1 cellular context compared by ENCODE assay signal in the genomic region with DNA sequence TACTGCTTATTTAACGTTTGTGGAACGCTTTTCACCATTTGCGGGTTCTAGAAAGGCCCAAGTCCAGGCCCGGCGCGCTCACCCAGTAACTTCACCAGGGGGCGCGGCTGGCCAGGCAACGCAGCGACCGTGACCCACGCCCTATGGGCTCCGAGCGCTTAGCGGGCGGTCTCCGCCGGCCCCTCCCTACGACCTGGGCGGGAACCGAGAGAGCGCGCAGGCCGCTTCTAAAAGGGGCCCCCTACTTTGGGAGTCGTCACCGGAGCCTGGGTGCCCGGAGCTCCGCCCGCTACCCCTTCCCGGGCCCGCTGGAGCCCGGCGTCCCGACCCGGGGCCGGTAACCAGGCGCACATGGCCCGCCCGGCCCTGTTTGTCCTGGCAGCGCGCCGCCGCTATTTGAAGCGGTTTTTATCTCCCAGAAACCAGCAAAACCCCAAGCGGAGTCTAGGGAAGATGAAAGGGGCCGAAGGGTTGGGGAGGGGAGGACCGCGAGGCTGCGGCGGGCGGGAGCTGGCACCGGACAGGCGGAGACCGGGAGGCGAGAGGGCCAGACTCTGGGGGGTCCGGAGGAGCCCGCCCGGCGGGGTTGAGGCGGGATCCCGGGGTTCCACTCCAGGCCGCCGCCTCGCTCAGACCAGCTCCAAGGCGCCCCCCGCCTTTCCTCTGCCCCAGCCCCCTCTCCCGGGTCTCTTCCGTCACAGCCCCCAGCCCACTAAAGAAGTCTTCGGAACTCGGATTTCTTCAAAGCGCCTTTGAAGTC.
TF ChIP-seq lines count a peak whose summit lies in the region.

No MANE protein-coding gene starts in this region.

TF ChIP-seq in IMR-90, 13 proteins besides CTCF, POLR2A, EP300 and RAD21:
- no peak for TF ChIP-seq BHLHE40 (IDR thresholded peaks at IDR 0.05; ENCODE audit: low read depth, low read length)
- TF ChIP-seq SMC3 (IDR thresholded peaks at IDR 0.05; ENCODE audit: low read depth, low read length) = peak; percentile 77
- TF ChIP-seq, protein P1, sequence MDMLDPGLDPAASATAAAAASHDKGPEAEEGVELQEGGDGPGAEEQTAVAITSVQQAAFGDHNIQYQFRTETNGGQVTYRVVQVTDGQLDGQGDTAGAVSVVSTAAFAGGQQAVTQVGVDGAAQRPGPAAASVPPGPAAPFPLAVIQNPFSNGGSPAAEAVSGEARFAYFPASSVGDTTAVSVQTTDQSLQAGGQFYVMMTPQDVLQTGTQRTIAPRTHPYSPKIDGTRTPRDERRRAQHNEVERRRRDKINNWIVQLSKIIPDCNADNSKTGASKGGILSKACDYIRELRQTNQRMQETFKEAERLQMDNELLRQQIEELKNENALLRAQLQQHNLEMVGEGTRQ (IDR thresholded peaks at IDR 0.05; ENCODE audit: low read depth, low read length) = 0 out of 2 replicates have a peak, but pooled peaks have one; percentile 5
- no peak for TF ChIP-seq FOS (IDR thresholded peaks at IDR 0.05; ENCODE audit: low read depth, low read length)
- peak; percentile 70; the same call in 1 of the 2 replicates for TF ChIP-seq MAZ (IDR thresholded peaks at IDR 0.05; ENCODE audit: borderline replicate concordance, low read depth, low read length)
- no peak for TF ChIP-seq CEBPB (IDR thresholded peaks at IDR 0.05; ENCODE audit: low read depth, low read length)
- TF ChIP-seq CHD1 (IDR thresholded peaks at IDR 0.05; ENCODE audit: low read depth, low read length) = no peak
- TF ChIP-seq RCOR1 (IDR thresholded peaks at IDR 0.05; ENCODE audit: insufficient replicate concordance, low read length) = no peak
- no peak for TF ChIP-seq MAFK (IDR thresholded peaks at IDR 0.05; ENCODE audit: low read depth, low read length)
- TF ChIP-seq MXI1 (IDR thresholded peaks at IDR 0.05; ENCODE audit: borderline replicate concordance, low read depth, low read length) = peak; percentile 88; the same call in 1 of the 2 replicates
- TF ChIP-seq NFE2L2 (IDR thresholded peaks at IDR 0.05; ENCODE audit: low read depth, low read length) = no peak
- TF ChIP-seq, protein P2, sequence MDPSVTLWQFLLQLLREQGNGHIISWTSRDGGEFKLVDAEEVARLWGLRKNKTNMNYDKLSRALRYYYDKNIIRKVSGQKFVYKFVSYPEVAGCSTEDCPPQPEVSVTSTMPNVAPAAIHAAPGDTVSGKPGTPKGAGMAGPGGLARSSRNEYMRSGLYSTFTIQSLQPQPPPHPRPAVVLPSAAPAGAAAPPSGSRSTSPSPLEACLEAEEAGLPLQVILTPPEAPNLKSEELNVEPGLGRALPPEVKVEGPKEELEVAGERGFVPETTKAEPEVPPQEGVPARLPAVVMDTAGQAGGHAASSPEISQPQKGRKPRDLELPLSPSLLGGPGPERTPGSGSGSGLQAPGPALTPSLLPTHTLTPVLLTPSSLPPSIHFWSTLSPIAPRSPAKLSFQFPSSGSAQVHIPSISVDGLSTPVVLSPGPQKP (IDR thresholded peaks at IDR 0.05; ENCODE audit: borderline replicate concordance, low read depth, low read length) = no peak
- no peak for TF ChIP-seq RFX5 (IDR thresholded peaks at IDR 0.05; ENCODE audit: low read depth, low read length)
TF ChIP-seq in IMR-90: peak in this region for 4.
